Comparison of ENCODE assay signal across 22 cellular contexts in the genomic region with DNA sequence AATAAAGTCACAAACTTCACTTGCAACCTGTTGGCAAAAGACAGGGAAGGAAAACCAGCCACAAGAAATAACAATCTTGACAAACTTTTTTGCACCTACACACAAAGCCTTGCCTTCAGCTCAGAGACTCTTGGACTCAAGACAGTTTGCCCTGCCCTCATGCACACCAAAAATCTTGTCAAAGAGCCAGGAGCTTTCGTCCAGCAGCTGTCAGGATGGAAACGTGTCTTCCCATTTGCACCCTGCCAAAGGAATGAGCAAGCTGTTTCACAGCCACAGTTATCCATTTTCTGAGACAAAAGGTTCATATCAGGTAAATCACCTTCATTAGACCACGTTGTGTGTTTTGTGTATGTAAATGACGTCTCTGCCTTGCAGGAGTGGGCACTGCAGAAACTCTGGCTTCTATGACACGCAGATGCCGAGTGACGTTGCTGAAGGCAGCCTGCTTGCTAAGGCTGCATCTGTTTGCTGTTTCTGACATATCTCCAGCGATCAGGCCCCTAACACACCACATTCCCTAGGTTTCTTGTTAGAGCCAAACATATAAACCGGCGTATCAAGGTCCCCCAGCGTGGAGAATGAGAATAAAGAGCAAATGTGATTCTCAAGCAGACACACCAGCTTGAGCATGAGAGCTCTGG.
DNase-seq lines count a peak whose midpoint lies in the region; ATAC-seq and TF ChIP-seq lines count a peak whose summit lies in the region.
"Had no signal": no experiment of that assay in that cellular context is flagged by ENCODE, and none has a peak within 500 bp of the region (broad histone marks: within the 10 kb centered on the region; RNA-seq: fewer than 3 reads in every experiment).

No MANE protein-coding gene starts in this region.

- H3K27ac Mint-ChIP-seq in T-helper 17 cell, result no peak overlapping the region
- H3K27ac Mint-ChIP-seq: activated CD4-positive, alpha-beta T cell treated with anti-CD3 and anti-CD28 coated beads for 36 hours; activated naive CD4-positive, alpha-beta T cell treated with anti-CD3 and anti-CD28 coated beads, Interleukin-2, amount 50 U/mL, for 72 hours; activated T-cell treated with anti-CD3 and anti-CD28 coated beads, Interleukin-2, amount 50 U/mL, for 72 hours had no signal

- peaks cover 2% of the 10 kb centered on the region for H3K36me3 Mint-ChIP-seq in T-helper 17 cell (ENCODE audit: low read depth)
- H3K36me3 Mint-ChIP-seq: activated naive CD4-positive, alpha-beta T cell treated with anti-CD3 and anti-CD28 coated beads, Interleukin-2, amount 50 U/mL, for 72 hours had no signal

- intact Hi-C loops in posterior vena cava (cut with DNase I), result no loop called here

- H3K27me3 Mint-ChIP-seq in T-helper 17 cell, result peaks cover 11% of the 10 kb centered on the region
- H3K27me3 Mint-ChIP-seq: activated CD4-positive, alpha-beta T cell treated with anti-CD3 and anti-CD28 coated beads for 36 hours had no signal

- ATAC-seq in GM21367 (IDR thresholded peaks at IDR 0.05; ENCODE audit: unreplicated experiment) (no peak), T-helper 17 cell (no peak)
- ATAC-seq: activated CD4-positive, alpha-beta T cell treated with anti-CD3 and anti-CD28 coated beads for 36 hours; activated naive CD4-positive, alpha-beta T cell treated with anti-CD3 and anti-CD28 coated beads, Interleukin-2, amount 50 U/mL, for 72 hours; activated T-cell treated with anti-CD3 and anti-CD28 coated beads, Interleukin-2, amount 50 U/mL, for 72 hours; esophagus mucosa; heart left ventricle; left lobe of liver had no signal

- DNase-seq in DMS 273 treated with DMSO at 0.1 percent for 48 hours (lab: John Stamatoyannopoulos, UW) (peak; percentile 88), NCI-H2171 treated with DMSO at 0.1 percent for 48 hours (lab: John Stamatoyannopoulos, UW) (peak; percentile 69), cerebellar cortex (ENCODE audit: low spot score) (peak; percentile 64), posterior vena cava (ENCODE audit: low spot score) (peak; percentile 46), T-helper 17 cell (no peak), GM10266 (ENCODE audit: extremely low spot score) (no peak), HK-2 (ENCODE audit: unreplicated experiment) (no peak)
- DNase-seq: activated CD4-positive, alpha-beta T cell treated with anti-CD3 and anti-CD28 coated beads for 36 hours; activated T-cell treated with anti-CD3 and anti-CD28 coated beads, Interleukin-2, amount 50 U/mL, for 72 hours; AML-193; effector CD8-positive, alpha-beta T cell; EL; heart left ventricle; midbrain; stimulated activated CD4-positive, alpha-beta T cell treated with anti-CD3 and anti-CD28 coated beads, Interleukin-4, amount 100 ng/mL, for 4 hours; upper lobe of left lung had no signal

- H3K4me1 Mint-ChIP-seq in T-helper 17 cell, result peaks cover 2% of the 10 kb centered on the region
- H3K4me1 Mint-ChIP-seq: activated CD4-positive, alpha-beta T cell treated with anti-CD3 and anti-CD28 coated beads for 36 hours had no signal

- no peak overlapping the region for H3K4me3 Mint-ChIP-seq in T-helper 17 cell
- H3K4me3 Mint-ChIP-seq: activated CD4-positive, alpha-beta T cell treated with anti-CD3 and anti-CD28 coated beads for 36 hours; activated T-cell treated with anti-CD3 and anti-CD28 coated beads, Interleukin-2, amount 50 U/mL, for 72 hours had no signal

- TF ChIP-seq CTCF in GM10266 (IDR thresholded peaks at IDR 0.05; ENCODE audit: control insufficient read depth, insufficient read depth, low read depth, missing control alignments), result no peak

- no peaks in the 10 kb centered on the region for H3K9me3 ChIP-seq in T-helper 17 cell (ENCODE audit: control insufficient read depth, low read length, poor library complexity, severe bottlenecking)
- H3K9me3 ChIP-seq: Caco-2, heart left ventricle, prostate gland, upper lobe of left lung had no signal

Comparison
In these comparisons a context has a peak if more than half of its experiments do, and no peak if none do; other contexts are left out.
1. DNase-seq: peak in DMS 273 treated with DMSO at 0.1 percent for 48 hours (single experiment), NCI-H2171 treated with DMSO at 0.1 percent for 48 hours (single experiment), cerebellar cortex (single experiment) and posterior vena cava (single experiment); none in T-helper 17 cell (0 of 3), GM10266 (single experiment) and HK-2 (single experiment).